In genomic region chr15:76310470-76311070, GRCh38 we compare ENCODE assay signal across 8 cellular contexts. TPM values are rescaled to one million over a fixed set of nuclear protein-coding genes. Genes with fewer than 3 reads are reported as not detected.
DNase-seq lines count a peak whose midpoint lies in the region; ATAC-seq and TF ChIP-seq lines count a peak whose summit lies in the region.

No MANE protein-coding gene starts in this region.

- H2AFZ ChIP-seq in osteoblast (ENCODE audit: low read length) = peak overlapping the region; percentile 96

- peaks cover 19% of the 10 kb centered on the region for H3K4me1 ChIP-seq in osteoblast (ENCODE audit: insufficient read depth, low read length)

- H3K4me2 ChIP-seq in osteoblast (ENCODE audit: insufficient read depth, low read length) = peak overlapping the region; percentile 83

- H4K20me1 ChIP-seq in osteoblast (ENCODE audit: insufficient read depth, low read length) = peaks cover 32% of the 10 kb centered on the region

- no peaks in the 10 kb centered on the region for H3K9me3 ChIP-seq in osteoblast (ENCODE audit: low read depth, low read length)

- no peak for DNase-seq in Right ventricle myocardium inferior (ENCODE audit: missing footprints)
- no peak for DNase-seq in cardiac septum (ENCODE audit: low spot score)
- peak; percentile 34 for DNase-seq in fibroblast of villous mesenchyme (ENCODE audit: low read depth)
- no peak for DNase-seq in osteoblast (ENCODE audit: insufficient read length, low spot score, missing footprints)

- H3K79me2 ChIP-seq in osteoblast (ENCODE audit: insufficient read depth, low read length) = peaks cover 51% of the 10 kb centered on the region

- TF ChIP-seq CTCF in WI38 (IDR thresholded peaks at IDR 0.05; ENCODE audit: low read depth, low read length) (no peak), fibroblast of villous mesenchyme (IDR thresholded peaks at IDR 0.05; ENCODE audit: insufficient read depth, low read depth, low read length) (no peak), osteoblast (IDR thresholded peaks at IDR 0.05; ENCODE audit: extremely low read depth, low read depth, low read length) (no peak)

- H3K27me3 ChIP-seq in osteoblast (ENCODE audit: insufficient read depth, low read length) = no peaks in the 10 kb centered on the region

- H3K4me3 ChIP-seq in WI38 (ENCODE audit: low read depth, low read length) = peak overlapping the region; percentile 95
- peak overlapping the region; percentile 96 for H3K4me3 ChIP-seq in fibroblast of villous mesenchyme (ENCODE audit: low read depth, low read length)
- peak overlapping the region; percentile 97 for H3K4me3 ChIP-seq in osteoblast (ENCODE audit: insufficient read depth, low read length)

- H3K27ac ChIP-seq in osteoblast (ENCODE audit: low read depth, low read length) = peak overlapping the region; percentile 93

- intact Hi-C loops in Right ventricle myocardium inferior (cut with DNase I) (no loop called here), cardiac septum (cut with DNase I) (no loop called here)

- H3K36me3 ChIP-seq in osteoblast (ENCODE audit: insufficient read depth, low read length) = no peaks in the 10 kb centered on the region

- peak; percentile 15 for ATAC-seq in Right ventricle myocardium inferior
- peak; percentile 8 for ATAC-seq in HG03460 (IDR thresholded peaks at IDR 0.05; ENCODE audit: unreplicated experiment)
- no peak for ATAC-seq in HG03097 (IDR thresholded peaks at IDR 0.05; ENCODE audit: low FRiP score, unreplicated experiment)
- ATAC-seq in HG02885 (IDR thresholded peaks at IDR 0.05; ENCODE audit: poor library complexity, unreplicated experiment) = no peak

RNA-seq across cellular contexts. Expression of gene ETFA, which starts 0.7 kb away (rescaled TPM):
- total RNA-seq in Right ventricle myocardium inferior (498 TPM), cardiac septum (351 TPM), fibroblast of villous mesenchyme (85.7 and 114 TPM in 2 replicates), osteoblast (85.0 and 110 TPM in 2 replicates)

RNA-seq across cellular contexts. Expression of gene ISL2, which starts 26.0 kb away (rescaled TPM):
- total RNA-seq in Right ventricle myocardium inferior = not detected
- total RNA-seq in cardiac septum = not detected
- 0.64 TPM in 1 of 2 replicates, not detected in the other for total RNA-seq in fibroblast of villous mesenchyme
- total RNA-seq in osteoblast = 0.29 and 1.1 TPM in 2 replicates

Comparison
In these comparisons a context has a peak if more than half of its experiments do, and no peak if none do; other contexts are left out.
1. ATAC-seq: peak in Right ventricle myocardium inferior (single experiment) and HG03460 (single experiment); none in HG03097 (single experiment) and HG02885 (single experiment).
2. Peak in every context shown above with its lines, with median percentiles within 50 percentile points of each other: H3K4me3 ChIP-seq.